Comparison of ENCODE assay signal across 22 cellular contexts in genomic region chr16:64397945-64398508, GRCh38.
DNase-seq lines count a peak whose midpoint lies in the region; ATAC-seq, FAIRE-seq and TF ChIP-seq lines count a peak whose summit lies in the region.
"Had no signal": no experiment of that assay in that cellular context is flagged by ENCODE, and none has a peak within 500 bp of the region (broad histone marks: within the 10 kb centered on the region; RNA-seq: fewer than 3 reads in every experiment).

No MANE protein-coding gene starts in this region.

- WGBS in K562 (ENCODE audit: insufficient coverage, low coverage, missing lambda C conversion rate), result 0% methylated on average over 3 of the region's 3 CpGs
- WGBS in upper lobe of left lung, 2 donors, result 62 to 78% methylated on average over 3 of the region's 3 CpGs

- H3K79me2 ChIP-seq in K562 (ENCODE audit: control insufficient read depth, insufficient read depth, low read length), result no peaks in the 10 kb centered on the region
- H3K79me2 ChIP-seq: parathyroid adenoma had no signal

- BruUV-seq in K562 (replicated peaks; lab: Mats Ljungman, UMichigan), result no TSS peak

- H3K27ac ChIP-seq in K562 (ENCODE audit: extremely low read depth, low read depth, low read length), result no peak overlapping the region
- H3K27ac ChIP-seq in upper lobe of left lung, result no peak overlapping the region
- H3K27ac ChIP-seq: parathyroid adenoma, Peyer's patch, thyroid gland had no signal

- no peak for TF ChIP-seq RAD21 in K562 (CRISPR knock-in tag; conservative IDR thresholded peaks at IDR 0.05 in 1 of 2, IDR thresholded peaks at IDR 0.05 in 1 of 2)

- H3K27me3 ChIP-seq in K562 (ENCODE audit: control insufficient read depth in 2 of 2, insufficient read depth in 2 of 2, low read length in 2 of 2) (no peaks in the 10 kb centered on the region), upper lobe of left lung (no peaks in the 10 kb centered on the region)
- H3K27me3 ChIP-seq: Peyer's patch, thyroid gland had no signal

- H3K4me1 ChIP-seq in K562 (replicated peaks in 1 of 2; ENCODE audit: control insufficient read depth in 2 of 2, insufficient read depth in 2 of 2, low read length in 2 of 2) (no peaks in the 10 kb centered on the region), upper lobe of left lung (no peaks in the 10 kb centered on the region)
- H3K4me1 ChIP-seq: parathyroid adenoma, Peyer's patch had no signal

- H2AFZ ChIP-seq in K562 (ENCODE audit: low read depth, low read length), result no peak overlapping the region
- H2AFZ ChIP-seq: GM23338, parathyroid adenoma had no signal

- no peaks in the 10 kb centered on the region for H4K20me1 ChIP-seq in K562 (replicated peaks; ENCODE audit: control insufficient read depth, insufficient read depth, low read length)

- in situ Hi-C loops in K562 (cut with MboI), result no loop called here

- H3K9me3 ChIP-seq in K562 (replicated peaks; ENCODE audit: control insufficient read depth, insufficient read depth, low read depth, low read length), result no peaks in the 10 kb centered on the region
- no peaks in the 10 kb centered on the region for H3K9me3 ChIP-seq in upper lobe of left lung
- H3K9me3 ChIP-seq: Peyer's patch, thyroid gland had no signal

- no peak for ATAC-seq in K562
- peak; percentile 80 to 93 for ATAC-seq in left cardiac atrium
- ATAC-seq in upper lobe of left lung (ENCODE audit: low FRiP score in 2 of 2), result peak; percentile 19 to 75
- ATAC-seq in HG02884 (IDR thresholded peaks at IDR 0.05; ENCODE audit: unreplicated experiment), result no peak
- ATAC-seq: activated CD8-positive, alpha-beta T cell treated with anti-CD3 and anti-CD28 coated beads for 36 hours; GM23338; naive thymus-derived CD8-positive, alpha-beta T cell; WTC11 had no signal

- H3K36me3 ChIP-seq in K562 (ENCODE audit: control insufficient read depth, insufficient read depth, low read length) (no peaks in the 10 kb centered on the region), upper lobe of left lung (no peaks in the 10 kb centered on the region)
- H3K36me3 ChIP-seq: Peyer's patch, thyroid gland had no signal

- no peak overlapping the region for H3K4me2 ChIP-seq in K562 (ENCODE audit: insufficient read depth, low read length)
- H3K4me2 ChIP-seq: GM23338 had no signal

- FAIRE-seq in K562 (lab: Jason Lieb, UNC), result no peak
- FAIRE-seq: frontal cortex, GM12892 had no signal

- DNase-seq in M059J (ENCODE audit: low read depth) (peak; percentile 27), K562 (ENCODE audit: extremely low read depth in 1 of 4, low spot score in 3 of 4) (no peak), left cardiac atrium (no peak), upper lobe of left lung (no peak), RKO (ENCODE audit: low spot score) (no peak)
- DNase-seq in activated CD4-positive, alpha-beta T cell treated with anti-CD3 and anti-CD28 coated beads, Interleukin-2, amount 50 U/mL, for 1 hour, result no peak
- DNase-seq: activated CD8-positive, alpha-beta T cell treated with anti-CD3 and anti-CD28 coated beads for 36 hours; activated naive CD4-positive, alpha-beta T cell treated with Interleukin-2 at 50 U/mL for 16 hours; activated T-cell treated with anti-CD3 and anti-CD28 coated beads, Interleukin-2, amount 50 U/mL, for 24 hours; MV-4-11; naive thymus-derived CD8-positive, alpha-beta T cell; NCI-H1930; Peyer's patch; stimulated activated CD4-positive, alpha-beta T cell treated with anti-CD3 and anti-CD28 coated beads, Interleukin-1b, Interleukin-23, amount 100 ng/mL, for 48 hours; stimulated activated naive CD4-positive, alpha-beta T cell; thyroid gland had no signal

- CTCF ChIA-PET in K562 (lab: Yijun Ruan, JAX; ENCODE audit: low intra/inter-chr PET ratio), result no interaction called here

- H3K9ac ChIP-seq in K562 (ENCODE audit: insufficient read depth in 1 of 2, low read depth in 2 of 2, low read length in 2 of 2), result no peak overlapping the region
- H3K9ac ChIP-seq: parathyroid adenoma had no signal

- intact Hi-C loops in K562 (cut with micrococcal nuclease) (no loop called here), left cardiac atrium (cut with DNase I) (no loop called here)

- POLR2A ChIA-PET in K562 (lab: Yijun Ruan, JAX), result no interaction called here

- H3K4me3 ChIP-seq in K562 (no peak overlapping the region), upper lobe of left lung (no peak overlapping the region)
- H3K4me3 ChIP-seq: GM23338, Peyer's patch, thyroid gland had no signal

- TF ChIP-seq POLR2A in K562 (conservative IDR thresholded peaks at IDR 0.05), result no peak
- TF ChIP-seq POLR2A in upper lobe of left lung (IDR thresholded peaks at IDR 0.05), result no peak

- no peak for TF ChIP-seq EP300 in K562 (IDR thresholded peaks at IDR 0.05; ENCODE audit: low read length)
- TF ChIP-seq EP300 in upper lobe of left lung (IDR thresholded peaks at IDR 0.05), result no peak

- TF ChIP-seq CTCF in K562 (IDR thresholded peaks at IDR 0.05 in 2 of 3, conservative IDR thresholded peaks at IDR 0.05 in 1 of 3; ENCODE audit: insufficient read depth in 2 of 3, low read depth in 1 of 3, low read length in 3 of 3) (no peak), upper lobe of left lung (IDR thresholded peaks at IDR 0.05) (no peak)

- no peaks in the 10 kb centered on the region for H3K9me1 ChIP-seq in K562 (ENCODE audit: control insufficient read depth, insufficient read depth, low read length)

TF ChIP-seq in K562, 482 proteins besides CTCF, POLR2A, EP300 and RAD21:
- peak; percentile 63 for TF ChIP-seq TFE3 (CRISPR knock-in tag; IDR thresholded peaks at IDR 0.05)
- no peak for TF ChIP-seq RCOR1 (IDR thresholded peaks at IDR 0.05; ENCODE audit: borderline replicate concordance in 1 of 2, low read depth in 2 of 2, low read length in 2 of 2)

Comparison
In these comparisons a context has a peak if more than half of its experiments do, and no peak if none do; other contexts are left out.
1. ATAC-seq: peak in left cardiac atrium (2 of 2) and upper lobe of left lung (2 of 2); none in K562 (single experiment) and HG02884 (single experiment).